9 cellular contexts compared by ENCODE assay signal in genomic region chr16:87550510-87550961, GRCh38. TPM values are rescaled to one million over a fixed set of nuclear protein-coding genes. Genes with fewer than 3 reads are reported as not detected.
DNase-seq lines count a peak whose midpoint lies in the region; ATAC-seq, FAIRE-seq and TF ChIP-seq lines count a peak whose summit lies in the region.
"Had no signal": no experiment of that assay in that cellular context is flagged by ENCODE, and none has a peak within 500 bp of the region (broad histone marks: within the 10 kb centered on the region; RNA-seq: fewer than 3 reads in every experiment).

No MANE protein-coding gene starts in this region.

- H3K79me2 ChIP-seq in endothelial cell of umbilical vein (ENCODE audit: control insufficient read depth, insufficient read depth, low read length), result no peaks in the 10 kb centered on the region
- H3K79me2 ChIP-seq in osteoblast (ENCODE audit: insufficient read depth, low read length), result no peaks in the 10 kb centered on the region

- TF ChIP-seq CTCF in AG09319 (IDR thresholded peaks at IDR 0.05; ENCODE audit: low read depth, low read length), result peak; percentile 91
- peak; percentile 89 to 95 for TF ChIP-seq CTCF in endothelial cell of umbilical vein (IDR thresholded peaks at IDR 0.05; ENCODE audit: extremely low read depth in 1 of 2, insufficient read depth in 1 of 2, low read depth in 1 of 2, low read length in 2 of 2)
- peak; percentile 84 for TF ChIP-seq CTCF in osteoblast (IDR thresholded peaks at IDR 0.05; ENCODE audit: extremely low read depth, low read depth, low read length)
- peak; percentile 74 to 92 (median 76) for TF ChIP-seq CTCF in vagina (IDR thresholded peaks at IDR 0.05)

- TF ChIP-seq POLR2A in endothelial cell of umbilical vein (IDR thresholded peaks at IDR 0.05; ENCODE audit: low read depth, low read length), result no peak
- no peak for TF ChIP-seq POLR2A in vagina (IDR thresholded peaks at IDR 0.05)

- no peak overlapping the region for H2AFZ ChIP-seq in endothelial cell of umbilical vein (ENCODE audit: low read depth, low read length)
- H2AFZ ChIP-seq in osteoblast (ENCODE audit: low read length), result no peak overlapping the region

- no peak for ATAC-seq in HG02884 (IDR thresholded peaks at IDR 0.05; ENCODE audit: unreplicated experiment)

- FAIRE-seq in endothelial cell of umbilical vein (lab: Jason Lieb, UNC), result no peak

- H3K36me3 ChIP-seq in endothelial cell of umbilical vein (ENCODE audit: control insufficient read depth in 2 of 2, extremely low read depth in 1 of 2, insufficient read depth in 2 of 2, low read length in 2 of 2) (no peaks in the 10 kb centered on the region), osteoblast (ENCODE audit: insufficient read depth, low read length) (no peaks in the 10 kb centered on the region), vagina (no peaks in the 10 kb centered on the region)

- CTCF ChIA-PET in endothelial cell of umbilical vein (lab: Charles Lee), result interaction anchor here (0.8 to 2.0 kb wide), 8 partner anchors 8 to 219 kb away, joined by 3 to 11 read pairs (median 4); no protein-coding TSS in a partner anchor

- no peak overlapping the region for H3K4me3 ChIP-seq in endothelial cell of umbilical vein (replicated peaks in 1 of 3; ENCODE audit: insufficient read depth in 1 of 3, low read depth in 1 of 3, low read length in 3 of 3)
- H3K4me3 ChIP-seq in osteoblast (ENCODE audit: insufficient read depth, low read length), result no peak overlapping the region
- no peak overlapping the region for H3K4me3 ChIP-seq in vagina

- no peak overlapping the region for H3K27ac ChIP-seq in endothelial cell of umbilical vein (ENCODE audit: insufficient read depth, low read depth, low read length)
- no peak overlapping the region for H3K27ac ChIP-seq in osteoblast (ENCODE audit: low read depth, low read length)
- no peak overlapping the region for H3K27ac ChIP-seq in vagina
- H3K27ac ChIP-seq: epithelial cell of prostate had no signal

- dilution Hi-C loops in endothelial cell of umbilical vein (cut with MboI; ENCODE audit: extremely low pct_ligation_motif_present, low sequenced_read_pairs), result no loop called here

- intact Hi-C loops in endothelial cell of umbilical vein (cut with micrococcal nuclease) (loop anchor here (1.0 to 2.0 kb wide), 3 partner anchors 86 to 219 kb away; no protein-coding TSS in a partner anchor), vagina (cut with DNase I) (no loop called here)

- no peaks in the 10 kb centered on the region for H3K9me1 ChIP-seq in endothelial cell of umbilical vein (replicated peaks; ENCODE audit: control insufficient read depth, extremely low read depth, insufficient read depth, low read length)

- no peak overlapping the region for H3K9ac ChIP-seq in endothelial cell of umbilical vein (replicated peaks; ENCODE audit: extremely low read depth, insufficient read depth, low read length)

- H4K20me1 ChIP-seq in endothelial cell of umbilical vein (replicated peaks; ENCODE audit: control insufficient read depth, extremely low read depth, insufficient read depth, low read length), result no peaks in the 10 kb centered on the region
- peaks cover 3% of the 10 kb centered on the region for H4K20me1 ChIP-seq in osteoblast (ENCODE audit: insufficient read depth, low read length)

- POLR2A ChIA-PET in endothelial cell of umbilical vein (lab: Charles Lee), result no interaction called here

- DNase-seq in AG09319 (ENCODE audit: extremely low read depth, low read depth) (no peak), HT-29 (ENCODE audit: low spot score) (peak; percentile 13), endothelial cell of umbilical vein (ENCODE audit: low read depth, low spot score) (no peak), osteoblast (ENCODE audit: insufficient read length, low spot score, missing footprints) (peak; percentile 87), vagina (ENCODE audit: extremely low spot score in 2 of 2) (no peak), NCI-H1105 treated with DMSO at 0.1 percent for 48 hours (lab: John Stamatoyannopoulos, UW) (no peak)
- DNase-seq in activated CD8-positive, alpha-beta memory T cell treated with anti-CD3 and anti-CD28 coated beads for 4 hours (ENCODE audit: low read depth in 2 of 2), result peak; percentile 16 to 36

- H3K9me3 ChIP-seq in endothelial cell of umbilical vein (replicated peaks; ENCODE audit: control insufficient read depth, insufficient read depth, low read length) (no peaks in the 10 kb centered on the region), osteoblast (ENCODE audit: low read depth, low read length) (peaks cover 3% of the 10 kb centered on the region), vagina (no peaks in the 10 kb centered on the region)

- no TSS peak for BruUV-seq in endothelial cell of umbilical vein (replicated peaks; lab: Mats Ljungman, UMichigan)

- H3K27me3 ChIP-seq in endothelial cell of umbilical vein (ENCODE audit: control insufficient read depth in 2 of 2, insufficient read depth in 2 of 2, low read length in 2 of 2), result peaks cover 0 to 2% of the 10 kb centered on the region in 2 experiments
- H3K27me3 ChIP-seq in osteoblast (ENCODE audit: insufficient read depth, low read length), result peaks cover 12% of the 10 kb centered on the region
- H3K27me3 ChIP-seq in vagina, result no peaks in the 10 kb centered on the region

- no peak overlapping the region for H3K4me2 ChIP-seq in endothelial cell of umbilical vein (ENCODE audit: insufficient read depth, low read length)
- H3K4me2 ChIP-seq in osteoblast (ENCODE audit: insufficient read depth, low read length), result no peak overlapping the region

- H3K4me1 ChIP-seq in endothelial cell of umbilical vein (ENCODE audit: control insufficient read depth, extremely low read depth, insufficient read depth, low read length) (no peaks in the 10 kb centered on the region), osteoblast (ENCODE audit: insufficient read depth, low read length) (no peaks in the 10 kb centered on the region), vagina (no peaks in the 10 kb centered on the region)

TF ChIP-seq in endothelial cell of umbilical vein, 7 proteins besides CTCF, POLR2A, EP300 and RAD21:
- TF ChIP-seq MYC (IDR thresholded peaks at IDR 0.05; ENCODE audit: low read depth, low read length) (no peak), GATA2 (IDR thresholded peaks at IDR 0.05; ENCODE audit: insufficient read depth, insufficient read length, low read depth, low read length) (no peak), FOS (IDR thresholded peaks at IDR 0.05; ENCODE audit: borderline replicate concordance, insufficient read depth, low read length) (no peak), MAX (IDR thresholded peaks at IDR 0.05; ENCODE audit: insufficient read depth, insufficient read length) (no peak), POLR2AphosphoS5 (IDR thresholded peaks at IDR 0.05; ENCODE audit: insufficient read depth, low read depth, low read length) (no peak), JUN (IDR thresholded peaks at IDR 0.05; ENCODE audit: borderline replicate concordance, insufficient read depth, insufficient read length, low read depth) (no peak), EZH2 (IDR thresholded peaks at IDR 0.05; ENCODE audit: borderline replicate concordance, low read depth, low read length, severe bottlenecking) (no peak)

RNA-seq across cellular contexts. Expression of gene JPH3, which starts 51.8 kb away (rescaled TPM):
- not detected in 2 replicates for total RNA-seq in HT-29 (2014; rRNA removed; shearing (Covaris generic))
- total RNA-seq in endothelial cell of umbilical vein (0.09 and 0.22 TPM in 2 replicates), osteoblast (under 0.01 TPM in 1 of 2 replicates, not detected in the other), vagina (2.0 TPM)
- 0.30 and 0.35 TPM in 2 replicates for polyA plus RNA-seq in endothelial cell of umbilical vein
- polyA plus RNA-seq in endothelial cell of umbilical vein (2011; cell fraction: cytosol; rRNA removed), result 0.21 and 0.44 TPM in 2 replicates
- 0.13 and 0.29 TPM in 2 replicates for polyA plus RNA-seq in endothelial cell of umbilical vein (2011; cell fraction: nucleus; rRNA removed)
- 0.32 and 1.4 TPM in 2 replicates for polyA plus RNA-seq in endothelial cell of umbilical vein (2012)
- polyA minus RNA-seq in endothelial cell of umbilical vein, result 0.25 and 0.27 TPM in 2 replicates
- 0.61 TPM for polyA minus RNA-seq in endothelial cell of umbilical vein (2011; cell fraction: cytosol; rRNA and poly(A)+ RNA removed)
- 0.14 TPM in 1 of 2 replicates, not detected in the other for polyA minus RNA-seq in endothelial cell of umbilical vein (2011; cell fraction: nucleus; rRNA and poly(A)+ RNA removed)

RNA-seq across cellular contexts. Expression of gene ZCCHC14, which starts 57.7 kb away (rescaled TPM):
- total RNA-seq in HT-29 (2014; rRNA removed; shearing (Covaris generic)), result 8.6 and 13.8 TPM in 2 replicates
- total RNA-seq in endothelial cell of umbilical vein (30.9 and 34.0 TPM in 2 replicates), osteoblast (36.9 and 41.8 TPM in 2 replicates), vagina (74.2 TPM)
- polyA plus RNA-seq in endothelial cell of umbilical vein, result 9.5 and 10.1 TPM in 2 replicates
- 7.6 and 7.7 TPM in 2 replicates for polyA plus RNA-seq in endothelial cell of umbilical vein (2011; cell fraction: cytosol; rRNA removed)
- polyA plus RNA-seq in endothelial cell of umbilical vein (2011; cell fraction: nucleus; rRNA removed), result 32.1 and 36.2 TPM in 2 replicates
- polyA plus RNA-seq in endothelial cell of umbilical vein (2012), result 13.0 and 16.4 TPM in 2 replicates
- polyA minus RNA-seq in endothelial cell of umbilical vein, result 14.7 and 15.3 TPM in 2 replicates
- 19.4 TPM for polyA minus RNA-seq in endothelial cell of umbilical vein (2011; cell fraction: cytosol; rRNA and poly(A)+ RNA removed)
- 23.9 and 24.1 TPM in 2 replicates for polyA minus RNA-seq in endothelial cell of umbilical vein (2011; cell fraction: nucleus; rRNA and poly(A)+ RNA removed)

Comparison
In these comparisons a context has a peak if more than half of its experiments do, and no peak if none do; other contexts are left out.
1. DNase-seq: peak in HT-29 (single experiment), activated CD8-positive, alpha-beta memory T cell treated with anti-CD3 and anti-CD28 coated beads for 4 hours (2 of 2) and osteoblast (single experiment); none in AG09319 (single experiment), endothelial cell of umbilical vein (single experiment), vagina (0 of 2) and NCI-H1105 treated with DMSO at 0.1 percent for 48 hours (single experiment).
2. Peak in every context shown above with its lines, with median percentiles within 50 percentile points of each other: CTCF ChIP-seq.